In genomic region chr11:108929241-108929640, GRCh38 we compare ENCODE assay signal across 16 cellular contexts.
DNase-seq lines count a peak whose midpoint lies in the region; ATAC-seq and TF ChIP-seq lines count a peak whose summit lies in the region.
"Had no signal": no experiment of that assay in that cellular context is flagged by ENCODE, and none has a peak within 500 bp of the region (broad histone marks: within the 10 kb centered on the region; RNA-seq: fewer than 3 reads in every experiment).

No MANE protein-coding gene starts in this region.

- H3K9me3 Mint-ChIP-seq in activated naive CD4-positive, alpha-beta T cell treated with anti-CD3 and anti-CD28 coated beads, Interleukin-2, amount 50 U/mL, for 72 hours = peaks cover 0 to 7% of the 10 kb centered on the region in 2 donors
- H3K9me3 Mint-ChIP-seq: activated naive CD4-positive, alpha-beta T cell treated with anti-CD3 and anti-CD28 coated beads for 36 hours had no signal

- DNase-seq in A172 (ENCODE audit: low spot score) (peak; percentile 70), HCEC 1CT (peak; percentile 98), amniotic stem cell (lab: John Stamatoyannopoulos, UW) (peak; percentile 62), foreskin fibroblast (peak; percentile 88 to 92), activated T-cell treated with anti-CD3 and anti-CD28 coated beads for 4 hours (no peak)
- no peak for DNase-seq in activated naive CD4-positive, alpha-beta T cell treated with anti-CD3 and anti-CD28 coated beads, Interleukin-2, amount 50 U/mL, for 72 hours (ENCODE audit: low spot score in 2 of 2)
- no peak for DNase-seq in activated naive CD4-positive, alpha-beta T cell treated with anti-CD3 and anti-CD28 coated beads, Interleukin-2, amount 50 U/mL, for 16 hours
- DNase-seq: 8988T; activated CD4-positive, alpha-beta T cell treated with anti-CD3 and anti-CD28 coated beads, Interleukin-2, amount 50 U/mL, for 4 hours; activated naive CD4-positive, alpha-beta T cell treated with anti-CD3 and anti-CD28 coated beads for 36 hours; effector CD4-positive, alpha-beta T cell; mucosa of descending colon; NCI-H1436; psoas muscle; SW 1271 had no signal

- peaks cover 0 to 6% of the 10 kb centered on the region in 2 donors for H3K36me3 Mint-ChIP-seq in activated naive CD4-positive, alpha-beta T cell treated with anti-CD3 and anti-CD28 coated beads, Interleukin-2, amount 50 U/mL, for 72 hours

- no peak for ATAC-seq in activated naive CD4-positive, alpha-beta T cell treated with anti-CD3 and anti-CD28 coated beads, Interleukin-2, amount 50 U/mL, for 72 hours
- ATAC-seq in GM18873 (IDR thresholded peaks at IDR 0.05; ENCODE audit: low FRiP score, unreplicated experiment) = no peak
- ATAC-seq: mucosa of descending colon, psoas muscle had no signal

- no peak for TF ChIP-seq CTCF in foreskin fibroblast (IDR thresholded peaks at IDR 0.05; ENCODE audit: low read depth, low read length)

- no peak overlapping the region for H3K4me3 ChIP-seq in foreskin fibroblast (ENCODE audit: low read depth in 1 of 2, low read length in 2 of 2)
- H3K4me3 ChIP-seq: mucosa of descending colon, psoas muscle had no signal

- H3K27ac Mint-ChIP-seq in activated naive CD4-positive, alpha-beta T cell treated with anti-CD3 and anti-CD28 coated beads, Interleukin-2, amount 50 U/mL, for 72 hours = peak overlapping the region in 1 of 2 donors; percentile 37
- H3K27ac Mint-ChIP-seq: activated naive CD4-positive, alpha-beta T cell treated with anti-CD3 and anti-CD28 coated beads for 36 hours had no signal

Comparison
In these comparisons a context has a peak if more than half of its experiments do, and no peak if none do; other contexts are left out.
1. DNase-seq: peak in A172 (single experiment), HCEC 1CT (single experiment), amniotic stem cell (single experiment) and foreskin fibroblast (2 of 2); none in activated T-cell treated with anti-CD3 and anti-CD28 coated beads for 4 hours (single experiment), activated naive CD4-positive, alpha-beta T cell treated with anti-CD3 and anti-CD28 coated beads, Interleukin-2, amount 50 U/mL, for 72 hours (0 of 2) and activated naive CD4-positive, alpha-beta T cell treated with anti-CD3 and anti-CD28 coated beads, Interleukin-2, amount 50 U/mL, for 16 hours (single experiment).